ENCODE assay signal across 9 cellular contexts in the genomic region with DNA sequence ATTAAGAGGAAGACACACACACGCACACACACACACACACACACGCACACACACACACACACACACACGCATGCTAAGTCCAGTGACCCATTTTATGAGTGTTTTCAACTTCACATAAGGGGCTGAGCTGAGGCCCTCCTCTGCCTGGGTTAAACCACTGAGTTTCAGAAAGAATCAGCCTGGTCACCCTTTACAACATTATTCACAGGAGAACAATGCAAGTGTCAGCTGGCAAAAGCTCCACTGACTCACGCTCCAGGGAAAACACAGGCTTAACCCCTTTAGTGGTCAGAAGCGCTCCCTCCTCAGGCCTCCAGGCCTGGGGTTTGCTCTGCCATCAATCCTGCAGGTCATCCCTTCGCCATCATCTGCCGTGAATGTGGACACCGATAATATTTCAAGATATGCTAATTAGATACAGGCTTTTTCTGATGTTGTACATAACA. TPM values are rescaled to one million over a fixed set of nuclear protein-coding genes. Genes with fewer than 3 reads are reported as not detected.
DNase-seq lines count a peak whose midpoint lies in the region; ATAC-seq and TF ChIP-seq lines count a peak whose summit lies in the region.
"Had no signal": no experiment of that assay in that cellular context is flagged by ENCODE, and none has a peak within 500 bp of the region (broad histone marks: within the 10 kb centered on the region; RNA-seq: fewer than 3 reads in every experiment).

No MANE protein-coding gene starts in this region.

- peak in 3 of 4 experiments; percentile 5 to 47 (median 13) for TF ChIP-seq CTCF in uterus (IDR thresholded peaks at IDR 0.05)

- peaks cover 1% of the 10 kb centered on the region for H3K36me3 Mint-ChIP-seq in activated CD8-positive, alpha-beta memory T cell treated with anti-CD3 and anti-CD28 coated beads, Interleukin-2, amount 10 ng/mL, durations not matched to agents 7 days and 5 days

- ATAC-seq in activated CD8-positive, alpha-beta memory T cell treated with anti-CD3 and anti-CD28 coated beads, Interleukin-2, amount 10 ng/mL, durations not matched to agents 7 days and 5 days, result no peak
- ATAC-seq in GM21737 (IDR thresholded peaks at IDR 0.05; ENCODE audit: unreplicated experiment), result no peak

- no peak overlapping the region for H3K27ac ChIP-seq in epithelial cell of prostate
- H3K27ac ChIP-seq in muscle layer of colon (ENCODE audit: low read depth, low read length), result peak overlapping the region; percentile 66
- peak overlapping the region; percentile 77 to 91 for H3K27ac ChIP-seq in uterus
- H3K27ac ChIP-seq: C4-2B had no signal

- H3K36me3 ChIP-seq in muscle layer of colon (ENCODE audit: insufficient read depth, low read length), result peaks cover 33% of the 10 kb centered on the region
- H3K36me3 ChIP-seq in uterus, result no peaks in the 10 kb centered on the region

- no peaks in the 10 kb centered on the region for H3K27me3 Mint-ChIP-seq in activated CD8-positive, alpha-beta memory T cell treated with anti-CD3 and anti-CD28 coated beads, Interleukin-2, amount 10 ng/mL, durations not matched to agents 7 days and 5 days

- intact Hi-C loops in uterus (cut with DNase I; ENCODE audit: low total_unique reads), result no loop called here

- H3K9me3 ChIP-seq in muscle layer of colon (ENCODE audit: low read length) (no peaks in the 10 kb centered on the region), uterus (no peaks in the 10 kb centered on the region)

- H3K9me3 Mint-ChIP-seq in activated CD8-positive, alpha-beta memory T cell treated with anti-CD3 and anti-CD28 coated beads, Interleukin-2, amount 10 ng/mL, durations not matched to agents 7 days and 5 days (ENCODE audit: low read depth), result no peaks in the 10 kb centered on the region

- peak overlapping the region; percentile 11 for H3K27ac Mint-ChIP-seq in activated CD8-positive, alpha-beta memory T cell treated with anti-CD3 and anti-CD28 coated beads, Interleukin-2, amount 10 ng/mL, durations not matched to agents 7 days and 5 days

- DNase-seq in activated CD8-positive, alpha-beta memory T cell treated with anti-CD3 and anti-CD28 coated beads, Interleukin-2, amount 10 ng/mL, durations not matched to agents 7 days and 5 days, result no peak
- DNase-seq in activated CD8-positive, alpha-beta memory T cell treated with anti-CD3 and anti-CD28 coated beads, Interleukin-2, amount 50 U/mL, for 4 hours, result no peak
- peak; percentile 33 for DNase-seq in epithelial cell of prostate (ENCODE audit: low read depth, low spot score)
- peak; percentile 82 to 89 for DNase-seq in uterus
- no peak for DNase-seq in COR-L47 (lab: John Stamatoyannopoulos, UW)
- no peak for DNase-seq in DMS114 treated with DMSO at 0.1 percent for 48 hours (lab: John Stamatoyannopoulos, UW; ENCODE audit: unreplicated experiment)

- H3K4me3 ChIP-seq in muscle layer of colon (ENCODE audit: low read depth in 1 of 2, low read length in 2 of 2) (no peak overlapping the region), uterus (no peak overlapping the region)

- H3K4me1 ChIP-seq in muscle layer of colon (ENCODE audit: insufficient read depth, low read length), result peaks cover 39% of the 10 kb centered on the region
- H3K4me1 ChIP-seq in uterus, result peaks cover 12 to 14% of the 10 kb centered on the region in 2 donors

- H3K9ac ChIP-seq in muscle layer of colon (ENCODE audit: low read length), result no peak overlapping the region

- H3K4me3 Mint-ChIP-seq in activated CD8-positive, alpha-beta memory T cell treated with anti-CD3 and anti-CD28 coated beads, Interleukin-2, amount 10 ng/mL, durations not matched to agents 7 days and 5 days, result no peak overlapping the region

- H3K4me1 Mint-ChIP-seq in activated CD8-positive, alpha-beta memory T cell treated with anti-CD3 and anti-CD28 coated beads, Interleukin-2, amount 10 ng/mL, durations not matched to agents 7 days and 5 days, result peaks cover 44% of the 10 kb centered on the region

- CTCF ChIA-PET in activated CD8-positive, alpha-beta memory T cell treated with anti-CD3 and anti-CD28 coated beads, Interleukin-2, amount 10 ng/mL, durations not matched to agents 7 days and 5 days (lab: Charles Lee), result interaction anchor here (1.2 kb wide), 1 partner anchor 217 kb away, joined by 3 read pairs; no protein-coding TSS in a partner anchor

- TF ChIP-seq POLR2A in uterus (IDR thresholded peaks at IDR 0.05), result no peak

- H3K27me3 ChIP-seq in muscle layer of colon (ENCODE audit: control insufficient read depth in 1 of 2, insufficient read depth in 2 of 2, low read length in 2 of 2) (no peaks in the 10 kb centered on the region), uterus (no peaks in the 10 kb centered on the region)

RNA-seq across cellular contexts. Expression of gene ACOX3, which starts 46.9 kb away (rescaled TPM):
- total RNA-seq in activated CD8-positive, alpha-beta memory T cell treated with anti-CD3 and anti-CD28 coated beads, Interleukin-2, amount 10 ng/mL, durations not matched to agents 7 days and 5 days, result 10 to 100 TPM; 11.7 to 13.0 TPM
- total RNA-seq in uterus, result 10 to 100 TPM; 17.9 to 31.1 (median 22.5) TPM

RNA-seq across cellular contexts. Expression of gene TRMT44, which starts 47.0 kb away (rescaled TPM):
- 10 to 100 TPM; 20.5 to 24.5 TPM for total RNA-seq in activated CD8-positive, alpha-beta memory T cell treated with anti-CD3 and anti-CD28 coated beads, Interleukin-2, amount 10 ng/mL, durations not matched to agents 7 days and 5 days
- total RNA-seq in uterus, result 10 to 100 TPM in 3 of 4 donors, 1 to 10 TPM in 1; 3.3 to 38.8 (median 32.3) TPM

Comparison
In these comparisons a context has a peak if more than half of its experiments do, and no peak if none do; other contexts are left out.
1. DNase-seq: peak in epithelial cell of prostate (single experiment) and uterus (2 of 2); none in activated CD8-positive, alpha-beta memory T cell treated with anti-CD3 and anti-CD28 coated beads, Interleukin-2, amount 10 ng/mL, durations not matched to agents 7 days and 5 days (single experiment), activated CD8-positive, alpha-beta memory T cell treated with anti-CD3 and anti-CD28 coated beads, Interleukin-2, amount 50 U/mL, for 4 hours (single experiment), COR-L47 (single experiment) and DMS114 treated with DMSO at 0.1 percent for 48 hours (single experiment).